1 cellular context compared by ENCODE assay signal in the genomic region with DNA sequence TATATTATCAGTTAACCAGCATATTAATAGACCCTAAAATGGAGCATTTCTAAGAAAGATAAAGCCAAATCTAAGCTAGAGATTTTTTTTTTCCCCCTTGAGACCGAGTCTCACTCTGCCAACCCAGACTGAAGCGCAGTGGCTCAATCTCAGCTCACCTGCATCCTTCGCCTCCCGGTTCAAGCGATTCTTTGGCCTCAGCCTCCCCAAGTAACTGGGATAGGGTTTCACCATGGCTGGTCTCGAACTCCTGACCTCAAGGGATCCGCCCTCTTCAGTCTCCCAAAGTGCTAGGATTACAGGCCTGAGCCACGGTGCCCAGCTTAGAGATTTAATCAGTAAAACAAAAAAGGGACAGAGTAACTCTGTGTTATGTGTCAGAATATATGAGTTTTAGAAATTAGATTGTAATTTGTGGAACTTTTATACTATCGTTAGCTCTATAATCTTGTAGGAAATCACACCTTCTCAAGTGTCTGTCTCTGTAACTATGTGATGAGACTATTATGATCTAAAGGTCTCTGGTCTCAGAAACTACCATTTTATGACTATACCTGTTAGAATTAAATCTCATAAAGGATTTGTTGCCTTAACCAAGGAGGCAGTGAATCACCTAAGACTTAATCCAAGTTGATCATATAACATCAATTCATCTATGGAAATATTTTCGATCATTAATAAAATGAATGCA.
TF ChIP-seq lines count a peak whose summit lies in the region.

No MANE protein-coding gene starts in this region.

TF ChIP-seq in HCT116, 20 proteins besides CTCF, POLR2A, EP300 and RAD21:
- TF ChIP-seq JUND (IDR thresholded peaks at IDR 0.05) (no peak), FOSL1 (IDR thresholded peaks at IDR 0.05; ENCODE audit: low read depth) (no peak), EZH2phosphoT487 (IDR thresholded peaks at IDR 0.05; ENCODE audit: borderline replicate concordance) (no peak), ZFX (IDR thresholded peaks at IDR 0.05) (no peak), EZH2 (IDR thresholded peaks at IDR 0.05) (no peak), SIN3A (IDR thresholded peaks at IDR 0.05; ENCODE audit: low read depth) (no peak), ZNF274 (IDR thresholded peaks at IDR 0.05; ENCODE audit: low read depth, low read length) (no peak), YY1 (IDR thresholded peaks at IDR 0.05; ENCODE audit: extremely low read depth, insufficient replicate concordance, low read depth, low read length) (no peak), SP1 (IDR thresholded peaks at IDR 0.05; ENCODE audit: low read depth) (no peak)
